In the genomic region with DNA sequence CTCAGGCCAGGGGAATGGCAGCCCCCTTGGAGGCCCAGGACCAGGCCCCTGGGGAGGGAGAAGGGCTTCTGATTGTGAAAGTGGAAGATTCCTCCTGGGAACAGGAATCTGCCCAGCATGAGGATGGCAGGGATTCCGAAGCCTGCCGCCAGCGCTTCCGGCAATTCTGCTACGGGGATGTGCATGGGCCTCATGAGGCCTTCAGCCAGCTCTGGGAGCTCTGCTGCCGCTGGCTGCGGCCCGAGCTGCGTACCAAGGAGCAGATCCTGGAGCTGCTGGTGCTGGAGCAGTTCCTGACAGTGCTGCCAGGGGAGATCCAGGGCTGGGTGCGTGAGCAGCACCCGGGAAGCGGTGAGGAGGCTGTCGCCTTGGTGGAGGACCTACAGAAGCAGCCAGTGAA, we compare ENCODE assay signal across 22 cellular contexts. TPM values are rescaled to one million over a fixed set of nuclear protein-coding genes. Genes with fewer than 3 reads are reported as not detected.
DNase-seq lines count a peak whose midpoint lies in the region; TF ChIP-seq lines count a peak whose summit lies in the region.
"Had no signal": no experiment of that assay in that cellular context is flagged by ENCODE, and none has a peak within 500 bp of the region (broad histone marks: within the 10 kb centered on the region; RNA-seq: fewer than 3 reads in every experiment).

No MANE protein-coding gene starts in this region.

- H3K27ac Mint-ChIP-seq in activated T-cell treated with anti-CD3 and anti-CD28 coated beads, Interleukin-2, amount 50 U/mL, for 24 hours = peak overlapping the region; percentile 29
- H3K27ac Mint-ChIP-seq in glutamatergic neuron (ENCODE audit: unreplicated experiment) = no peak overlapping the region
- H3K27ac Mint-ChIP-seq in progenitor cell of endocrine pancreas = no peak overlapping the region
- H3K27ac Mint-ChIP-seq: CD8-positive, alpha-beta T cell had no signal

- no peak for DNase-seq in activated T-cell treated with anti-CD3 and anti-CD28 coated beads, Interleukin-2, amount 50 U/mL, for 24 hours
- DNase-seq in activated T-cell treated with anti-CD3 and anti-CD28 coated beads for 4 hours = no peak
- DNase-seq in Karpas-422 = no peak
- DNase-seq in glutamatergic neuron = no peak
- DNase-seq in sigmoid colon = peak; percentile 61
- DNase-seq in progenitor cell of endocrine pancreas (ENCODE audit: low spot score, unreplicated experiment) = no peak
- no peak for DNase-seq in NCI-H2081 treated with DMSO at 0.1 percent for 48 hours (lab: John Stamatoyannopoulos, UW)
- DNase-seq in NCI-H1436 (lab: John Stamatoyannopoulos, UW) = no peak
- DNase-seq: ACHN; C1 segment of cervical spinal cord; CD8-positive, alpha-beta T cell; DMS153; GDM1; GOT3; HCEC 1CT; KG1; NCI-H1105; NCI-H2081; NCI-H2171 treated with DMSO at 0.1 percent for 48 hours; NCI-H526; SHP77 treated with DMSO at 0.1 percent for 48 hours had no signal

- H3K27me3 Mint-ChIP-seq in activated T-cell treated with anti-CD3 and anti-CD28 coated beads, Interleukin-2, amount 50 U/mL, for 24 hours = no peaks in the 10 kb centered on the region
- peaks cover 14% of the 10 kb centered on the region for H3K27me3 Mint-ChIP-seq in glutamatergic neuron (ENCODE audit: unreplicated experiment)
- H3K27me3 Mint-ChIP-seq in progenitor cell of endocrine pancreas = no peaks in the 10 kb centered on the region

- no peak overlapping the region for H2AFZ ChIP-seq in Karpas-422 (ENCODE audit: low read length)

- peaks cover 38% of the 10 kb centered on the region for H3K79me2 ChIP-seq in Karpas-422 (ENCODE audit: low read length)

- H3K9me2 ChIP-seq in Karpas-422 (replicated peaks; ENCODE audit: insufficient read depth, low read length) = no peaks in the 10 kb centered on the region

- no peak for TF ChIP-seq POLR2A in sigmoid colon (IDR thresholded peaks at IDR 0.05)

- TF ChIP-seq CTCF in glutamatergic neuron (IDR thresholded peaks at IDR 0.05; ENCODE audit: partially characterized antibody, unreplicated experiment) = no peak
- TF ChIP-seq CTCF in sigmoid colon (IDR thresholded peaks at IDR 0.05) = no peak
- no peak for TF ChIP-seq CTCF in progenitor cell of endocrine pancreas (IDR thresholded peaks at IDR 0.05; ENCODE audit: unreplicated experiment)

- H3K4me2 ChIP-seq in Karpas-422 (ENCODE audit: low read depth, low read length, poor library complexity, severe bottlenecking) = peak overlapping the region; percentile 93

- H3K27ac ChIP-seq in Karpas-422 (ENCODE audit: low read length) (no peak overlapping the region), sigmoid colon (no peak overlapping the region)
- H3K27ac ChIP-seq: 22Rv1 had no signal

- peaks cover 53% of the 10 kb centered on the region for H3K36me3 Mint-ChIP-seq in activated T-cell treated with anti-CD3 and anti-CD28 coated beads, Interleukin-2, amount 50 U/mL, for 24 hours (ENCODE audit: low read depth)
- H3K36me3 Mint-ChIP-seq in glutamatergic neuron (ENCODE audit: unreplicated experiment) (peaks cover 3% of the 10 kb centered on the region), progenitor cell of endocrine pancreas (ENCODE audit: insufficient read depth) (peaks cover 7% of the 10 kb centered on the region)

- no peaks in the 10 kb centered on the region for H3K36me3 ChIP-seq in Karpas-422 (ENCODE audit: insufficient read depth, low read length)
- H3K36me3 ChIP-seq in sigmoid colon = peaks cover 7 to 53% (median 13%) of the 10 kb centered on the region in 4 donors

- H4K20me1 ChIP-seq in Karpas-422 (ENCODE audit: insufficient read depth, low read depth, low read length) = peaks cover 9% of the 10 kb centered on the region

- H3K4me1 Mint-ChIP-seq in activated T-cell treated with anti-CD3 and anti-CD28 coated beads, Interleukin-2, amount 50 U/mL, for 24 hours (ENCODE audit: low read depth) = peaks cover 20% of the 10 kb centered on the region
- H3K4me1 Mint-ChIP-seq in glutamatergic neuron (ENCODE audit: low read depth, unreplicated experiment) (peaks cover 9% of the 10 kb centered on the region), progenitor cell of endocrine pancreas (ENCODE audit: low read depth) (peaks cover 13% of the 10 kb centered on the region)

- H3K4me3 Mint-ChIP-seq in activated T-cell treated with anti-CD3 and anti-CD28 coated beads, Interleukin-2, amount 50 U/mL, for 24 hours = no peak overlapping the region
- H3K4me3 Mint-ChIP-seq in glutamatergic neuron (ENCODE audit: unreplicated experiment) (peak overlapping the region; percentile 49), progenitor cell of endocrine pancreas (ENCODE audit: low read depth) (no peak overlapping the region)
- H3K4me3 Mint-ChIP-seq: CD8-positive, alpha-beta T cell had no signal

- WGBS in sigmoid colon, 2 donors = 96% methylated on average over 13 of the region's 13 CpGs

- H3K4me3 ChIP-seq in Karpas-422 (ENCODE audit: low read length) (no peak overlapping the region), sigmoid colon (no peak overlapping the region)

- H3K9ac ChIP-seq in Karpas-422 (ENCODE audit: low read length) = peak overlapping the region; percentile 3; the same call in 1 of the 2 replicates

- H3K4me1 ChIP-seq in Karpas-422 (ENCODE audit: low read length) (peaks cover 30% of the 10 kb centered on the region), sigmoid colon (peaks cover 0 to 29% (median 26%) of the 10 kb centered on the region in 4 donors)

- no peaks in the 10 kb centered on the region for H3K9me3 Mint-ChIP-seq in activated T-cell treated with anti-CD3 and anti-CD28 coated beads, Interleukin-2, amount 50 U/mL, for 24 hours
- H3K9me3 Mint-ChIP-seq in glutamatergic neuron (ENCODE audit: unreplicated experiment) (peaks cover 5% of the 10 kb centered on the region), progenitor cell of endocrine pancreas (ENCODE audit: low read depth) (no peaks in the 10 kb centered on the region)
- H3K9me3 Mint-ChIP-seq: CD8-positive, alpha-beta T cell had no signal

- no peaks in the 10 kb centered on the region for H3K27me3 ChIP-seq in Karpas-422 (ENCODE audit: low read length)
- H3K27me3 ChIP-seq in sigmoid colon = no peaks in the 10 kb centered on the region

- no peak for TF ChIP-seq EP300 in sigmoid colon (IDR thresholded peaks at IDR 0.05)

- intact Hi-C loops in sigmoid colon (cut with DNase I) = no loop called here

- no peaks in the 10 kb centered on the region for H3K9me3 ChIP-seq in Karpas-422 (ENCODE audit: low read length)
- no peaks in the 10 kb centered on the region for H3K9me3 ChIP-seq in sigmoid colon

RNA-seq across cellular contexts. Expression of a gene that starts 2.4 kb away (rescaled TPM):
- 2.0 and 8.0 TPM in 2 replicates for total RNA-seq in Karpas-422 (2014; rRNA removed; shearing (Covaris generic); ENCODE audit: low replicate concordance)
- total RNA-seq in glutamatergic neuron (ENCODE audit: unreplicated experiment) (18.7 TPM), sigmoid colon (10 to 100 TPM in 1 of 4 donors, 1 to 10 TPM in 3; 2.6 to 10.5 (median 5.0) TPM), progenitor cell of endocrine pancreas (13.1 and 13.4 TPM in 2 replicates)
- 10 to 100 TPM in 1 of 3 donors, 1 to 10 TPM in 2; 7.2 to 11.3 (median 7.2) TPM for polyA plus RNA-seq in sigmoid colon

RNA-seq across cellular contexts. Expression of a gene that starts 24.9 kb away (rescaled TPM):
- total RNA-seq in Karpas-422 (2014; rRNA removed; shearing (Covaris generic); ENCODE audit: low replicate concordance) = not detected in 2 replicates
- total RNA-seq in glutamatergic neuron (ENCODE audit: unreplicated experiment) (31.6 TPM), sigmoid colon (10 to 100 TPM; 15.8 to 17.5 (median 16.7) TPM), progenitor cell of endocrine pancreas (23.3 and 23.9 TPM in 2 replicates)
- 10 to 100 TPM in 2 of 3 donors, 1 to 10 TPM in 1; 6.6 to 12.6 (median 10.9) TPM for polyA plus RNA-seq in sigmoid colon
- total RNA-seq: CD8-positive, alpha-beta T cell had no signal

RNA-seq across cellular contexts. Expression of a gene that starts 38.2 kb away (rescaled TPM):
- not detected in 2 replicates for total RNA-seq in Karpas-422 (2014; rRNA removed; shearing (Covaris generic); ENCODE audit: low replicate concordance)
- total RNA-seq in glutamatergic neuron (ENCODE audit: unreplicated experiment) (0.74 TPM), sigmoid colon (not detected), progenitor cell of endocrine pancreas (0.33 and 0.34 TPM in 2 replicates)
- polyA plus RNA-seq in sigmoid colon = not detected

RNA-seq across cellular contexts. Expression of a gene that starts 50.7 kb away (rescaled TPM):
- total RNA-seq in Karpas-422 (2014; rRNA removed; shearing (Covaris generic); ENCODE audit: low replicate concordance) = not detected in 2 replicates
- total RNA-seq in glutamatergic neuron (ENCODE audit: unreplicated experiment) (not detected), sigmoid colon (not detected), progenitor cell of endocrine pancreas (not detected in 2 replicates)
- not detected for polyA plus RNA-seq in sigmoid colon
- total RNA-seq: CD8-positive, alpha-beta T cell had no signal

Comparison
In these comparisons a context has a peak if more than half of its experiments do, and no peak if none do; other contexts are left out.
1. RNA of a gene that starts 24.9 kb away (total RNA-seq): 31.6 TPM in glutamatergic neuron (single experiment), 23.3 to 23.9 TPM in progenitor cell of endocrine pancreas and 15.8 to 17.5 TPM in sigmoid colon; not detected in Karpas-422; every median in the first group is over 10 times any median in the second.